In the genomic region with DNA sequence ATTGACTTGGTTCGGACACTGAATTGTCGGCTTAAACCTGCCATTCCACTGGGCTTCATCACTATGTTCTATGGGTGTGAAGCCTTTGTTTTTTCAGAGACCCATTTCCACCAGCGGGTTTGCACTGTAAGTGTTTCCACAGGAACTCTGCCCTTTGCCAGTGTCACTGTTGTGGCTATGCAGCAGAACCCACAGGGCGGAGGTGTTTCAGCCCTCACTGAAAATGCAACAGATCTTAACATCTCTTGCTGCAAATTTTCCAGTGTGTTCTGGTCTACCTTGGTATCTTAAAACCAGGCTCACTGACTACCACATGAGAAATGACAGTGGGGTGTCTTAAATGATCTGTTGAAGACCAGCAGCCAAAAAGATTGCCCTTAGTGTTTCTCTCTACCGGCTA, we compare ENCODE assay signal across 8 cellular contexts. TPM values are rescaled to one million over a fixed set of nuclear protein-coding genes. Genes with fewer than 3 reads are reported as not detected.
DNase-seq lines count a peak whose midpoint lies in the region; ATAC-seq and TF ChIP-seq lines count a peak whose summit lies in the region.

No MANE protein-coding gene starts in this region.

- TF ChIP-seq CTCF in gastroesophageal sphincter (IDR thresholded peaks at IDR 0.05) (no peak), nephron progenitor cell (IDR thresholded peaks at IDR 0.05) (no peak), WTC11 (IDR thresholded peaks at IDR 0.05) (no peak)

- no peak overlapping the region for H3K4me3 ChIP-seq in gastroesophageal sphincter

- H3K36me3 ChIP-seq in gastroesophageal sphincter, result no peaks in the 10 kb centered on the region

- CTCF ChIA-PET in WTC11 (lab: Charles Lee), result no interaction called here

- H3K36me3 Mint-ChIP-seq in nephron progenitor cell (ENCODE audit: low read depth) (no peaks in the 10 kb centered on the region), WTC11 (no peaks in the 10 kb centered on the region)

- H3K27me3 Mint-ChIP-seq in nephron progenitor cell (ENCODE audit: low read depth, poor library complexity) (peaks cover 10% of the 10 kb centered on the region), WTC11 (ENCODE audit: low read depth) (no peaks in the 10 kb centered on the region)

- no peaks in the 10 kb centered on the region for H3K9me3 ChIP-seq in gastroesophageal sphincter

- ATAC-seq in HG02610 (IDR thresholded peaks at IDR 0.05; ENCODE audit: unreplicated experiment) (peak; percentile 52), gastroesophageal sphincter (no peak), WTC11 (no peak)

- H3K27me3 ChIP-seq in gastroesophageal sphincter, result no peaks in the 10 kb centered on the region

- DNase-seq in activated CD8-positive, alpha-beta memory T cell treated with anti-CD3 and anti-CD28 coated beads for 1 hour (ENCODE audit: extremely low read depth in 1 of 2, low read depth in 1 of 2), result peak; percentile 67 to 81
- peak; percentile 79 to 82 for DNase-seq in stimulated activated CD8-positive, alpha-beta memory T cell treated with anti-CD3 and anti-CD28 coated beads, Interleukin-15, amount 100 ng/mL, for 48 hours (ENCODE audit: low read depth in 2 of 2)
- DNase-seq in islet precursor cell (no peak), nephron progenitor cell (no peak), NCI-H226 (no peak), WTC11 (ENCODE audit: low spot score) (no peak)

- H3K4me3 Mint-ChIP-seq in nephron progenitor cell (no peak overlapping the region), WTC11 (no peak overlapping the region)

- H3K4me1 ChIP-seq in gastroesophageal sphincter, result peaks cover 0 to 33% (median 6%) of the 10 kb centered on the region in 3 donors

- 77 to 86% methylated on average over 3 to 4 of the region's 5 CpGs for WGBS in gastroesophageal sphincter (ENCODE audit: low coverage in 1 of 2), 2 donors

- H3K4me1 Mint-ChIP-seq in nephron progenitor cell (peaks cover 10% of the 10 kb centered on the region), WTC11 (peaks cover 11% of the 10 kb centered on the region)

- no peak for TF ChIP-seq EP300 in gastroesophageal sphincter (IDR thresholded peaks at IDR 0.05)

- TF ChIP-seq POLR2A in gastroesophageal sphincter (IDR thresholded peaks at IDR 0.05), result no peak

- POLR2A ChIA-PET in WTC11 (lab: Charles Lee), result no interaction called here

- H3K9me3 Mint-ChIP-seq in nephron progenitor cell, result no peaks in the 10 kb centered on the region
- H3K9me3 Mint-ChIP-seq in WTC11, result no peaks in the 10 kb centered on the region

- H3K27ac Mint-ChIP-seq in nephron progenitor cell, result no peak overlapping the region
- no peak overlapping the region for H3K27ac Mint-ChIP-seq in WTC11

- H3K27ac ChIP-seq in gastroesophageal sphincter, result peak overlapping the region in 3 of 4 donors; percentile 48 to 64 (median 59)

TF ChIP-seq in WTC11, 78 proteins besides CTCF, POLR2A, EP300 and RAD21:
- TF ChIP-seq EMX1 (CRISPR knock-in tag; IDR thresholded peaks at IDR 0.05) (no peak), TEAD4 (CRISPR knock-in tag; IDR thresholded peaks at IDR 0.05) (no peak), GABPB1 (CRISPR knock-in tag; IDR thresholded peaks at IDR 0.05) (no peak), NFATC4 (CRISPR knock-in tag; IDR thresholded peaks at IDR 0.05) (no peak), FOXJ3 (CRISPR knock-in tag; IDR thresholded peaks at IDR 0.05; ENCODE audit: borderline replicate concordance) (no peak)
- TF ChIP-seq, protein P1, sequence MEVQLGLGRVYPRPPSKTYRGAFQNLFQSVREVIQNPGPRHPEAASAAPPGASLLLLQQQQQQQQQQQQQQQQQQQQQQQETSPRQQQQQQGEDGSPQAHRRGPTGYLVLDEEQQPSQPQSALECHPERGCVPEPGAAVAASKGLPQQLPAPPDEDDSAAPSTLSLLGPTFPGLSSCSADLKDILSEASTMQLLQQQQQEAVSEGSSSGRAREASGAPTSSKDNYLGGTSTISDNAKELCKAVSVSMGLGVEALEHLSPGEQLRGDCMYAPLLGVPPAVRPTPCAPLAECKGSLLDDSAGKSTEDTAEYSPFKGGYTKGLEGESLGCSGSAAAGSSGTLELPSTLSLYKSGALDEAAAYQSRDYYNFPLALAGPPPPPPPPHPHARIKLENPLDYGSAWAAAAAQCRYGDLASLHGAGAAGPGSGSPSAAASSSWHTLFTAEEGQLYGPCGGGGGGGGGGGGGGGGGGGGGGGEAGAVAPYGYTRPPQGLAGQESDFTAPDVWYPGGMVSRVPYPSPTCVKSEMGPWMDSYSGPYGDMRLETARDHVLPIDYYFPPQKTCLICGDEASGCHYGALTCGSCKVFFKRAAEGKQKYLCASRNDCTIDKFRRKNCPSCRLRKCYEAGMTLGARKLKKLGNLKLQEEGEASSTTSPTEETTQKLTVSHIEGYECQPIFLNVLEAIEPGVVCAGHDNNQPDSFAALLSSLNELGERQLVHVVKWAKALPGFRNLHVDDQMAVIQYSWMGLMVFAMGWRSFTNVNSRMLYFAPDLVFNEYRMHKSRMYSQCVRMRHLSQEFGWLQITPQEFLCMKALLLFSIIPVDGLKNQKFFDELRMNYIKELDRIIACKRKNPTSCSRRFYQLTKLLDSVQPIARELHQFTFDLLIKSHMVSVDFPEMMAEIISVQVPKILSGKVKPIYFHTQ (CRISPR knock-in tag; IDR thresholded peaks at IDR 0.05), result no peak
TF ChIP-seq in WTC11: peak in this region for 0.

RNA-seq across cellular contexts. Expression of a gene that starts 21.1 kb away (rescaled TPM):
- total RNA-seq in gastroesophageal sphincter (10 to 100 TPM; 17.9 to 28.7 (median 25.0) TPM), WTC11 (2021) (7.8 to 10.3 TPM (median 8.7 TPM) in 3 replicates)

Comparison
In these comparisons a context has a peak if more than half of its experiments do, and no peak if none do; other contexts are left out.
1. DNase-seq: peak in activated CD8-positive, alpha-beta memory T cell treated with anti-CD3 and anti-CD28 coated beads for 1 hour (2 of 2) and stimulated activated CD8-positive, alpha-beta memory T cell treated with anti-CD3 and anti-CD28 coated beads, Interleukin-15, amount 100 ng/mL, for 48 hours (2 of 2); none in islet precursor cell (single experiment), nephron progenitor cell (single experiment), NCI-H226 (single experiment) and WTC11 (single experiment).